In the genomic region with DNA sequence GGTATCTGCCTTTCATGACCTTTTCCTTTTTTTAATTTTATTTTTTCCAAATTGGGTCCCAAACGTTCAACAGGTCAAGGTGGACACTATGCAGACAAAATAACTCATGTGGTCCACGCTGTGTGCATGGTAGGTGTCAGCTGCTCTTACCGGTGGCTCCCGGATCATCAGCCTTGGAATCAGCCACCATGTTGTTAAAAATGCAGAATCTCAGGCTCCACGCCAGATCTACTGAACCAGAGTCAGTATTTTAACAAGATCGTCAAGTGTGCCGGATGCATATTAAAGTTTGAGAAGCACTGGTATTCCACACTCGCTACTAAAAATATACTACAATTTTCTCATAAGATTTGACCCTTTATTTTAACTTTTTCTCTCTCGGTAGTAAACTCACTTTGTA, we compare ENCODE assay signal across 9 cellular contexts. TPM values are rescaled to one million over a fixed set of nuclear protein-coding genes. Genes with fewer than 3 reads are reported as not detected.
DNase-seq lines count a peak whose midpoint lies in the region; ATAC-seq and TF ChIP-seq lines count a peak whose summit lies in the region.
"Had no signal": no experiment of that assay in that cellular context is flagged by ENCODE, and none has a peak within 500 bp of the region (broad histone marks: within the 10 kb centered on the region; RNA-seq: fewer than 3 reads in every experiment).

No MANE protein-coding gene starts in this region.

- H3K27ac ChIP-seq in AG04450 (ENCODE audit: low read depth, low read length) (peak overlapping the region; percentile 69), HUES64 (ENCODE audit: low read depth, low read length) (peak overlapping the region; percentile 71)

- TF ChIP-seq CTCF in AG04450 (IDR thresholded peaks at IDR 0.05; ENCODE audit: low read depth, low read length) (no peak), chondrocyte (IDR thresholded peaks at IDR 0.05) (no peak), natural killer cell (IDR thresholded peaks at IDR 0.05) (no peak), GM10266 (IDR thresholded peaks at IDR 0.05; ENCODE audit: control insufficient read depth, insufficient read depth, low read depth, missing control alignments) (no peak)

- DNase-seq in AG04450 (ENCODE audit: low read depth, low spot score) (no peak), chondrocyte (ENCODE audit: low spot score) (no peak), natural killer cell (no peak), NCI-H510A (lab: John Stamatoyannopoulos, UW) (no peak), GM10266 (ENCODE audit: extremely low spot score) (no peak), ecto neural progenitor cell (ENCODE audit: low spot score) (no peak), NCI-H2171 (lab: John Stamatoyannopoulos, UW) (no peak)

- POLR2A ChIA-PET in AG04450 (lab: Yijun Ruan, JAX) = no interaction called here

- H3K27me3 ChIP-seq in AG04450 (ENCODE audit: control insufficient read depth, insufficient read depth, low read length) (no peaks in the 10 kb centered on the region), HUES64 (ENCODE audit: insufficient read depth, low read length) (peaks cover 24% of the 10 kb centered on the region)

- CTCF ChIA-PET in AG04450 (lab: Charles Lee) = no interaction called here

- H3K9me3 ChIP-seq in AG04450 (ENCODE audit: control insufficient read depth, insufficient read depth, low read length) = no peaks in the 10 kb centered on the region
- H3K9me3 ChIP-seq in HUES64 (ENCODE audit: insufficient read depth, low read depth, low read length) = no peaks in the 10 kb centered on the region

- intact Hi-C loops in natural killer cell (cut with micrococcal nuclease) = no loop called here

- H3K36me3 Mint-ChIP-seq in chondrocyte (ENCODE audit: low read depth) (no peaks in the 10 kb centered on the region), natural killer cell (no peaks in the 10 kb centered on the region)

- H3K27me3 Mint-ChIP-seq in chondrocyte (ENCODE audit: low read depth) = no peaks in the 10 kb centered on the region
- peaks cover 27 to 46% of the 10 kb centered on the region in 2 donors for H3K27me3 Mint-ChIP-seq in natural killer cell (ENCODE audit: low read depth in 2 of 2)

- H3K9me3 Mint-ChIP-seq in chondrocyte (ENCODE audit: low read depth) (no peaks in the 10 kb centered on the region), natural killer cell (no peaks in the 10 kb centered on the region)

- peaks cover 31% of the 10 kb centered on the region for H3K4me1 Mint-ChIP-seq in chondrocyte (ENCODE audit: low read depth)
- H3K4me1 Mint-ChIP-seq in natural killer cell = peaks cover 11 to 20% of the 10 kb centered on the region in 2 donors

- H3K27ac Mint-ChIP-seq in chondrocyte (ENCODE audit: unreplicated experiment) = peak overlapping the region; percentile 42
- H3K27ac Mint-ChIP-seq in natural killer cell = no peak overlapping the region

- H3K4me3 Mint-ChIP-seq in chondrocyte (ENCODE audit: unreplicated experiment) (peak overlapping the region; percentile 72), natural killer cell (peak overlapping the region; percentile 90)

- peak in 1 of 3 donors; percentile 3 for ATAC-seq in natural killer cell

- H3K36me3 ChIP-seq in HUES64 (ENCODE audit: insufficient read depth, low read length) = no peaks in the 10 kb centered on the region

- H3K4me3 ChIP-seq in AG04450 (ENCODE audit: low read depth, low read length) (peak overlapping the region; percentile 78), HUES64 (ENCODE audit: low read length) (peak overlapping the region; percentile 88)

- 53% methylated on average over 9 of the region's 9 CpGs for WGBS in HUES64

- H3K4me1 ChIP-seq in HUES64 (ENCODE audit: insufficient read depth, low read length) = peaks cover 31% of the 10 kb centered on the region

- peak overlapping the region; percentile 89 for H3K9ac ChIP-seq in HUES64 (ENCODE audit: low read depth, low read length)

RNA-seq across cellular contexts. Expression of gene LDLRAD3, which starts 0.6 kb away (rescaled TPM):
- 7.8 and 8.8 TPM in 2 replicates for polyA plus RNA-seq in AG04450 (2011; rRNA removed)
- 9.0 and 14.5 TPM in 2 replicates for polyA minus RNA-seq in AG04450 (2011; rRNA and poly(A)+ RNA removed)
- 12.8 TPM for polyA plus RNA-seq in HUES64 (2013, experiment 1 of 2)
- polyA plus RNA-seq in HUES64 (2013, experiment 2 of 2) = 15.0 TPM
- total RNA-seq in chondrocyte (7.4 to 14.8 TPM (median 8.6 TPM) in 3 replicates), natural killer cell (1 to 10 TPM; 1.0 to 1.5 (median 1.2) TPM)
- total RNA-seq: OCI-LY7 had no signal
